ENCODE assay signal across 14 cellular contexts in the genomic region with DNA sequence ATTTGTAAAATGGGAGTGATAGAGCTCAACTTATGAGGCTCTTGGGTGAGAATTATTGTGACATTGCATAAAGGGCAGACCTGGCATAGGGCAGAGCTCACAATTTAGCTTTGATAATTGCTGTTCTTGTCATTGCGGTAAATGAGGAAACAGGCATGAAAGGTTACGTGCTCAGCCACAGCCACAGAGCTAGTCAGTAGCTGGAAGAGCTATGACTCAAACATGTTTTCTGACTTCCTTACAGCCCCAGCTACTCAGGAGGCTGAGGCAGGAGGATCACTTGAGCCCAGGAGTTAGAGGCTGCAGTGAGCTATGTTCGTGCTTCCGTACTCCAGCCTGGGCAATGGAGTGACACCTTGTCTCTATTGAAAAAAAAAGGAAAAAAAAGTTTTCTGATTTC. TPM values are rescaled to one million over a fixed set of nuclear protein-coding genes. Genes with fewer than 3 reads are reported as not detected.
A peak's percentile ranks its signal among the peaks of the same experiment; 100 is the strongest.
DNase-seq lines count a peak whose midpoint lies in the region; ATAC-seq and TF ChIP-seq lines count a peak whose summit lies in the region.
"Had no signal": no experiment of that assay in that cellular context is flagged by ENCODE, and none has a peak within 500 bp of the region (broad histone marks: within the 10 kb centered on the region; RNA-seq: fewer than 3 reads in every experiment).

No MANE protein-coding gene starts in this region.

- H3K36me3 ChIP-seq in GM23338 (ENCODE audit: insufficient read depth), result no peaks in the 10 kb centered on the region
- no peaks in the 10 kb centered on the region for H3K36me3 ChIP-seq in left lung

- no peaks in the 10 kb centered on the region for H3K9me3 ChIP-seq in left lung

- peaks cover 15% of the 10 kb centered on the region for H3F3A ChIP-seq in GM23338 (replicated peaks; ENCODE audit: low read depth)

- DNase-seq in GF-D8 (lab: John Stamatoyannopoulos, UW) (peak; percentile 84), GM23338 (ENCODE audit: low spot score) (no peak), SIG-M5 treated with dmso at 0.1 percent for 504 hours (lab: John Stamatoyannopoulos, UW; ENCODE audit: unreplicated experiment) (peak; percentile 94), left lung (no peak), cortex of kidney (lab: John Stamatoyannopoulos, UW) (no peak), SK-N-DZ (ENCODE audit: low spot score) (no peak)
- DNase-seq: activated CD4-positive, CD25-positive, alpha-beta regulatory T cell treated with anti-CD3 and anti-CD28 coated beads, Interleukin-2, amount 50 U/mL, for 72 hours; substantia nigra had no signal

- intact Hi-C loops in left lung (cut with DNase I), result loop anchor here in 1 of 2 donors (5.0 kb wide), 1 partner anchor 272 kb away; no protein-coding TSS in a partner anchor

- H2AFZ ChIP-seq in GM23338, result no peak overlapping the region; the same call in 1 of the 2 replicates

- no peaks in the 10 kb centered on the region for H3K79me2 ChIP-seq in GM23338 (replicated peaks; ENCODE audit: insufficient read depth)

- no peaks in the 10 kb centered on the region for H4K20me1 ChIP-seq in GM23338 (replicated peaks; ENCODE audit: insufficient read depth)

- H3K4me1 ChIP-seq in GM23338 (ENCODE audit: insufficient read depth) (peaks cover 24% of the 10 kb centered on the region), left lung (peaks cover 0 to 9% of the 10 kb centered on the region in 2 donors)

- peaks cover 4% of the 10 kb centered on the region; the same call in 2 of the 3 replicates for H3K36me3 Mint-ChIP-seq in GM23338 (ENCODE audit: low read depth)

- no peaks in the 10 kb centered on the region for H3K9me2 ChIP-seq in GM23338 (ENCODE audit: insufficient read depth)

- H3K4me3 ChIP-seq in GM23338, result no peak overlapping the region
- no peak overlapping the region for H3K4me3 ChIP-seq in left lung
- H3K4me3 ChIP-seq: coronary artery had no signal

- H3K27ac Mint-ChIP-seq in GM23338, result no peak overlapping the region

- H3K4me2 ChIP-seq in GM23338, result no peak overlapping the region

- ATAC-seq in GM23338 (no peak), left lung (peak; percentile 27), GM21367 (IDR thresholded peaks at IDR 0.05; ENCODE audit: unreplicated experiment) (no peak), HG03097 (IDR thresholded peaks at IDR 0.05; ENCODE audit: low FRiP score, unreplicated experiment) (no peak)
- ATAC-seq: Right ventricle myocardium inferior had no signal

- H3K27ac ChIP-seq in GM23338 (ENCODE audit: low read depth), result 0 out of 2 replicates have a peak overlapping the region, but pooled peaks have one; percentile 32
- no peak overlapping the region for H3K27ac ChIP-seq in left lung
- H3K27ac ChIP-seq: coronary artery had no signal

- peaks cover 36% of the 10 kb centered on the region for H3K4me1 Mint-ChIP-seq in GM23338

- no peak overlapping the region for H3K4me3 Mint-ChIP-seq in GM23338

- TF ChIP-seq CTCF in GM23338 (conservative IDR thresholded peaks at IDR 0.05; ENCODE audit: low read depth in 2 of 2) (no peak), left lung (IDR thresholded peaks at IDR 0.05) (no peak)

- H3K27me3 Mint-ChIP-seq in GM23338 (ENCODE audit: insufficient read depth, low read depth, poor library complexity), result peaks cover 14% of the 10 kb centered on the region

- H3K9me3 Mint-ChIP-seq in GM23338, result peaks cover 5% of the 10 kb centered on the region; the same call in 2 of the 3 replicates

- H3K27me3 ChIP-seq in GM23338 (ENCODE audit: insufficient read depth) (no peaks in the 10 kb centered on the region), left lung (peaks cover 0 to 17% of the 10 kb centered on the region in 2 donors)

TF ChIP-seq in GM23338, 12 proteins besides CTCF, POLR2A, EP300 and RAD21:
- TF ChIP-seq EZH2 (IDR thresholded peaks at IDR 0.05; ENCODE audit: low read depth, unreplicated experiment), result no peak

RNA-seq across cellular contexts. Expression of a gene that starts 3.5 kb away (rescaled TPM):
- total RNA-seq in GM23338 (2014; rRNA removed; shearing (Covaris generic)), result not detected in 2 replicates
- 0.40 TPM in 1 of 2 replicates, not detected in the other for polyA plus RNA-seq in GM23338 (2016; fragmentation: Nextera tagmentation; extraction: Ambion mirVana)
- total RNA-seq in left lung, result not detected
- polyA plus RNA-seq in SK-N-DZ (2014; cell fraction: cytosol; rRNA removed), result 0.61 and 0.78 TPM in 2 replicates
- polyA plus RNA-seq in SK-N-DZ (2014; cell fraction: nucleus; rRNA removed), result 1.4 TPM in 1 of 2 replicates, not detected in the other
- total RNA-seq: renal cortical epithelial cell, Right ventricle myocardium inferior had no signal
- polyA plus RNA-seq: adipose tissue had no signal

RNA-seq across cellular contexts. Expression of a gene that starts 24.3 kb away (rescaled TPM):
- 28.4 and 31.7 TPM in 2 replicates for total RNA-seq in GM23338 (2014; rRNA removed; shearing (Covaris generic))
- polyA plus RNA-seq in GM23338 (2016; fragmentation: Nextera tagmentation; extraction: Ambion mirVana), result 44.2 and 48.1 TPM in 2 replicates
- 10 to 100 TPM; 30.6 to 34.6 TPM for total RNA-seq in left lung
- 25.2 and 27.4 TPM in 2 replicates for polyA plus RNA-seq in SK-N-DZ (2014; cell fraction: cytosol; rRNA removed)
- polyA plus RNA-seq in SK-N-DZ (2014; cell fraction: nucleus; rRNA removed), result 11.9 and 19.2 TPM in 2 replicates

Comparison
In these comparisons a context has a peak if more than half of its experiments do, and no peak if none do; other contexts are left out.
1. DNase-seq: peak in GF-D8 (single experiment) and SIG-M5 treated with dmso at 0.1 percent for 504 hours (single experiment); none in GM23338 (single experiment), left lung (0 of 2), cortex of kidney (single experiment) and SK-N-DZ (single experiment).